ENCODE assay signal across 31 cellular contexts in genomic region chr11:132466983-132467382, GRCh38.
"Had no signal": no experiment of that assay in that cellular context is flagged by ENCODE, and none has a peak within 500 bp of the region (broad histone marks: within the 10 kb centered on the region; RNA-seq: fewer than 3 reads in every experiment).

No MANE protein-coding gene starts in this region.

- H3K27ac ChIP-seq: coronary artery, heart left ventricle, left lung, lower lobe of right lung, ovary, prostate gland, sigmoid colon, thoracic aorta had no signal

- H3K4me3 ChIP-seq: coronary artery, heart left ventricle, left lung, lower lobe of right lung, ovary, prostate gland, sigmoid colon, thoracic aorta had no signal

- FAIRE-seq: bronchial epithelial cell, small intestine, TTC549, urothelium cell line had no signal

- DNase-seq: activated B cell treated with CpG ODN at 0.5 μM for 24 hours; activated CD4-positive, alpha-beta T cell treated with anti-CD3 and anti-CD28 coated beads, Interleukin-2, amount 50 U/mL, for 1 hour; activated CD8-positive, alpha-beta T cell treated with anti-CD3 and anti-CD28 coated beads for 36 hours; activated gamma-delta T cell treated with Interleukin-2 at 50 U/mL for 16 hours; activated naive CD8-positive, alpha-beta T cell treated with anti-CD3 and anti-CD28 coated beads, Interleukin-2, amount 50 U/mL, for 24 hours; activated T-cell treated with anti-CD3 and anti-CD28 coated beads, Interleukin-2, amount 50 U/mL, for 4 hours; amygdala; cerebellar nuclear complex; effector memory CD8-positive, alpha-beta T cell; foreskin fibroblast; heart left ventricle; hypothalamus; left lung; lower lobe of right lung; mesenchymal stem cell; ovary; retina; sigmoid colon; small intestine; stimulated activated CD4-positive, alpha-beta T cell treated with anti-CD3 and anti-CD28 coated beads, Interleukin-4, amount 100 ng/mL, for 24 hours; trophoblast cell had no signal

- H3K4me1 ChIP-seq: left lung, lower lobe of right lung, prostate gland, sigmoid colon had no signal

- H3K9me3 ChIP-seq: heart left ventricle, left lung, lower lobe of right lung, ovary, prostate gland, sigmoid colon, thoracic aorta had no signal

- H3K27me3 ChIP-seq: left lung, ovary, sigmoid colon had no signal

- ATAC-seq: activated CD8-positive, alpha-beta T cell treated with anti-CD3 and anti-CD28 coated beads for 36 hours; activated naive CD8-positive, alpha-beta T cell treated with anti-CD3 and anti-CD28 coated beads, Interleukin-2, amount 50 U/mL, for 24 hours; activated T-cell treated with anti-CD3 and anti-CD28 coated beads, Interleukin-2, amount 50 U/mL, for 4 hours; activated T-helper 17 cell treated with anti-CD3 and anti-CD28 coated beads, Interleukin-2, amount 50 U/mL, for 72 hours; effector memory CD8-positive, alpha-beta T cell; esophagus mucosa; left lung; lower lobe of right lung; natural killer cell treated with Interleukin-12 subunit alpha and Interleukin-12 subunit beta and Interleukin-15 and Interleukin-18, amount 100 ng/mL, for 72 hours; stimulated activated effector memory CD8-positive, alpha-beta T cell treated with anti-CD3 and anti-CD28 coated beads, Interleukin-12 subunit alpha, Interleukin-12 subunit beta, amount 100 ng/mL, for 72 hours had no signal

- H3K36me3 ChIP-seq: heart left ventricle, left lung, lower lobe of right lung, ovary, prostate gland, sigmoid colon, thoracic aorta had no signal
